In the genomic region with DNA sequence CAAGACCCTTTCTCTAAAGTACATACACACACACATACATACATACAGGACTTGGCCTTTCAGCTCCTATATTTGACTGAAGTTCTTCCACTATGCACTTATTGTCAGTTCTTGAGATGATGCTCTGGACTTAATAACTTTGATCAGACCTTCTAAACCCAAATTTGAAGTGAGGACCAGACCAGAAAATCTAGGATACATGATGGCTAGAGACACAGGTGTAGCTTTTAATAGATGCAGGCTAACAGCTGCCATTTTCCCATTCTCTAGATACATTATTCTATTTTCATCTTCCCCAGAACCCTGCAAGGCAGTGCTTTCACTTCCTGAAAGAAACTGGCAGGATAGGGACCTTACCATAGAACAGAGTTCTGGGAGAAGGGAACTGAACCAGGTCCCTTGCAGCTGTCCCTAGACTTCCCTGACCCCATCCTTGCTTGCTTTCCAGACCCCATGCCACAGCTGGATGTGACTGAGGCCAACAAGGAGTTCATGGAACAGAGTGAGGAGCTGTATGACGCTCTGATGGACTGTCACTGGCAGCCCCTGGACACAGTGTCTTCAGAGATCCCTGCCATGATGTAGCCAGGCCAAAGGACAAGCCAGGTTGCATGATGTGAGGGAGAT, we compare ENCODE assay signal across 10 cellular contexts. TPM values are rescaled to one million over a fixed set of nuclear protein-coding genes. Genes with fewer than 3 reads are reported as not detected.
A peak's percentile ranks its signal among the peaks of the same experiment; 100 is the strongest.
DNase-seq lines count a peak whose midpoint lies in the region; ATAC-seq, FAIRE-seq and TF ChIP-seq lines count a peak whose summit lies in the region.
"Had no signal": no experiment of that assay in that cellular context is flagged by ENCODE, and none has a peak within 500 bp of the region (broad histone marks: within the 10 kb centered on the region; RNA-seq: fewer than 3 reads in every experiment).

No MANE protein-coding gene starts in this region.

- no peak overlapping the region for H3K4me3 ChIP-seq in BLaER1 treated with 17β-estradiol and CSF1 and Interleukin-3, amounts not matched to agents 10 nM and 100 nM
- H3K4me3 ChIP-seq in RWPE2 (ENCODE audit: severe bottlenecking) (no peak overlapping the region), endothelial cell of umbilical vein (replicated peaks in 1 of 3; ENCODE audit: insufficient read depth in 1 of 3, low read depth in 1 of 3, low read length in 3 of 3) (no peak overlapping the region), lower leg skin (ENCODE audit: low read depth, poor library complexity, severe bottlenecking) (no peak overlapping the region)

- no peak overlapping the region; a peak in 1 of 22 replicates for H3K27ac ChIP-seq in BLaER1 treated with 17β-estradiol and CSF1 and Interleukin-3, amounts not matched to agents 10 nM and 100 nM
- peak overlapping the region; percentile 90 for H3K27ac ChIP-seq in RWPE2 (ENCODE audit: poor library complexity, severe bottlenecking)
- no peak overlapping the region for H3K27ac ChIP-seq in endothelial cell of umbilical vein (ENCODE audit: insufficient read depth, low read depth, low read length)

- TF ChIP-seq CTCF in RWPE2 (IDR thresholded peaks at IDR 0.05; ENCODE audit: poor library complexity, severe bottlenecking) (no peak), endothelial cell of umbilical vein (IDR thresholded peaks at IDR 0.05; ENCODE audit: extremely low read depth in 1 of 2, insufficient read depth in 1 of 2, low read depth in 1 of 2, low read length in 2 of 2) (no peak), lower leg skin (IDR thresholded peaks at IDR 0.05) (no peak)

- H3K9ac ChIP-seq in BLaER1 treated with 17β-estradiol and CSF1 and Interleukin-3, amounts not matched to agents 10 nM and 100 nM, result no peak overlapping the region
- H3K9ac ChIP-seq in endothelial cell of umbilical vein (replicated peaks; ENCODE audit: extremely low read depth, insufficient read depth, low read length), result no peak overlapping the region

- H3K27me3 ChIP-seq in BLaER1 treated with 17β-estradiol and CSF1 and Interleukin-3, amounts not matched to agents 10 nM and 100 nM, result no peaks in the 10 kb centered on the region
- H3K27me3 ChIP-seq in RWPE2 (ENCODE audit: insufficient read depth, poor library complexity, severe bottlenecking) (no peaks in the 10 kb centered on the region), endothelial cell of umbilical vein (ENCODE audit: control insufficient read depth in 2 of 2, insufficient read depth in 2 of 2, low read length in 2 of 2) (no peaks in the 10 kb centered on the region)

- no peak overlapping the region for H2AFZ ChIP-seq in endothelial cell of umbilical vein (ENCODE audit: low read depth, low read length)

- DNase-seq in RWPE2 (ENCODE audit: low spot score) (no peak), endothelial cell of umbilical vein (ENCODE audit: low read depth, low spot score) (no peak), COR-L47 (lab: John Stamatoyannopoulos, UW) (no peak), NCI-H2171 treated with DMSO at 0.1 percent for 48 hours (lab: John Stamatoyannopoulos, UW) (no peak), KG1 (lab: John Stamatoyannopoulos, UW) (no peak), lower leg skin (ENCODE audit: low spot score in 2 of 2) (no peak)
- DNase-seq: amygdala, SHP77 treated with DMSO at 0.1 percent for 48 hours had no signal

- peak; percentile 24 for ATAC-seq in RWPE2 (ENCODE audit: low read depth)

- WGBS in lower leg skin, 2 donors, result 50 to 71% methylated on average over 1 of the region's 1 CpG

- peaks cover 32% of the 10 kb centered on the region for H3K79me2 ChIP-seq in endothelial cell of umbilical vein (ENCODE audit: control insufficient read depth, insufficient read depth, low read length)

- dilution Hi-C loops in endothelial cell of umbilical vein (cut with MboI; ENCODE audit: extremely low pct_ligation_motif_present, low sequenced_read_pairs), result no loop called here

- H4K20me1 ChIP-seq in BLaER1 treated with 17β-estradiol and CSF1 and Interleukin-3, amounts not matched to agents 10 nM and 100 nM, result peaks cover 46 to 57% (median 50%) of the 10 kb centered on the region in 11 experiments
- H4K20me1 ChIP-seq in endothelial cell of umbilical vein (replicated peaks; ENCODE audit: control insufficient read depth, extremely low read depth, insufficient read depth, low read length), result peaks cover 4% of the 10 kb centered on the region

- CTCF ChIA-PET in endothelial cell of umbilical vein (lab: Charles Lee), result interaction anchor here (1.4 kb wide), 1 partner anchor 26 kb away, joined by 6 read pairs; no protein-coding TSS in a partner anchor

- peak; percentile 44 for TF ChIP-seq POLR2A in GM19099 (IDR thresholded peaks at IDR 0.05; ENCODE audit: extremely low read depth, insufficient read length, low read depth)
- TF ChIP-seq POLR2A in endothelial cell of umbilical vein (IDR thresholded peaks at IDR 0.05; ENCODE audit: low read depth, low read length), result peak; percentile 71
- TF ChIP-seq POLR2A in lower leg skin (IDR thresholded peaks at IDR 0.05), result no peak

- peak overlapping the region in 6 of 11 experiments; percentile 2 to 93 (median 90); a peak in 9 of 22 replicates for H3K4me2 ChIP-seq in BLaER1 treated with 17β-estradiol and CSF1 and Interleukin-3, amounts not matched to agents 10 nM and 100 nM
- H3K4me2 ChIP-seq in endothelial cell of umbilical vein (ENCODE audit: insufficient read depth, low read length), result no peak overlapping the region

- no peaks in the 10 kb centered on the region for H3K9me1 ChIP-seq in endothelial cell of umbilical vein (replicated peaks; ENCODE audit: control insufficient read depth, extremely low read depth, insufficient read depth, low read length)

- no peaks in the 10 kb centered on the region for H3K9me3 ChIP-seq in BLaER1 treated with 17β-estradiol and CSF1 and Interleukin-3, amounts not matched to agents 10 nM and 100 nM (replicated peaks in 1 of 11)
- no peaks in the 10 kb centered on the region for H3K9me3 ChIP-seq in RWPE2 (ENCODE audit: severe bottlenecking)
- no peaks in the 10 kb centered on the region for H3K9me3 ChIP-seq in endothelial cell of umbilical vein (replicated peaks; ENCODE audit: control insufficient read depth, insufficient read depth, low read length)

- no TSS peak for BruUV-seq in endothelial cell of umbilical vein (replicated peaks; lab: Mats Ljungman, UMichigan)

- FAIRE-seq in endothelial cell of umbilical vein (lab: Jason Lieb, UNC), result peak; percentile 77

- peaks cover 68 to 90% (median 82%) of the 10 kb centered on the region in 11 experiments for H3K36me3 ChIP-seq in BLaER1 treated with 17β-estradiol and CSF1 and Interleukin-3, amounts not matched to agents 10 nM and 100 nM
- H3K36me3 ChIP-seq in RWPE2 (ENCODE audit: low read depth), result peaks cover 74% of the 10 kb centered on the region
- peaks cover 18 to 24% of the 10 kb centered on the region in 2 experiments for H3K36me3 ChIP-seq in endothelial cell of umbilical vein (ENCODE audit: control insufficient read depth in 2 of 2, extremely low read depth in 1 of 2, insufficient read depth in 2 of 2, low read length in 2 of 2)

- peaks cover 21 to 40% (median 36%) of the 10 kb centered on the region in 10 experiments for H3K4me1 ChIP-seq in BLaER1 treated with 17β-estradiol and CSF1 and Interleukin-3, amounts not matched to agents 10 nM and 100 nM
- peaks cover 15% of the 10 kb centered on the region for H3K4me1 ChIP-seq in RWPE2 (ENCODE audit: insufficient read depth, poor library complexity, severe bottlenecking)
- peaks cover 23% of the 10 kb centered on the region for H3K4me1 ChIP-seq in endothelial cell of umbilical vein (ENCODE audit: control insufficient read depth, extremely low read depth, insufficient read depth, low read length)

- POLR2A ChIA-PET in endothelial cell of umbilical vein (lab: Charles Lee), result no interaction called here

- intact Hi-C loops in endothelial cell of umbilical vein (cut with micrococcal nuclease), result no loop called here
- intact Hi-C loops in lower leg skin (cut with DNase I; ENCODE audit: low total_unique reads), result no loop called here

TF ChIP-seq in endothelial cell of umbilical vein, 7 proteins besides CTCF, POLR2A, EP300 and RAD21:
- TF ChIP-seq EZH2 (IDR thresholded peaks at IDR 0.05; ENCODE audit: borderline replicate concordance, low read depth, low read length, severe bottlenecking) (no peak), JUN (IDR thresholded peaks at IDR 0.05; ENCODE audit: borderline replicate concordance, insufficient read depth, insufficient read length, low read depth) (no peak), POLR2AphosphoS5 (IDR thresholded peaks at IDR 0.05; ENCODE audit: insufficient read depth, low read depth, low read length) (peak; percentile 36), MYC (IDR thresholded peaks at IDR 0.05; ENCODE audit: low read depth, low read length) (no peak), FOS (IDR thresholded peaks at IDR 0.05; ENCODE audit: borderline replicate concordance, insufficient read depth, low read length) (no peak), GATA2 (IDR thresholded peaks at IDR 0.05; ENCODE audit: insufficient read depth, insufficient read length, low read depth, low read length) (no peak)
- TF ChIP-seq, protein P1, sequence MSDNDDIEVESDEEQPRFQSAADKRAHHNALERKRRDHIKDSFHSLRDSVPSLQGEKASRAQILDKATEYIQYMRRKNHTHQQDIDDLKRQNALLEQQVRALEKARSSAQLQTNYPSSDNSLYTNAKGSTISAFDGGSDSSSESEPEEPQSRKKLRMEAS (IDR thresholded peaks at IDR 0.05; ENCODE audit: insufficient read depth, insufficient read length), result no peak
TF ChIP-seq in endothelial cell of umbilical vein: peak in this region for 1.

RNA-seq across cellular contexts. Expression of gene RAB42, which starts 14.9 kb away (rescaled TPM):
- total RNA-seq in endothelial cell of umbilical vein, result 1.2 and 2.0 TPM in 2 replicates
- 1.4 and 1.8 TPM in 2 replicates for polyA plus RNA-seq in endothelial cell of umbilical vein
- polyA plus RNA-seq in endothelial cell of umbilical vein (2011; cell fraction: cytosol; rRNA removed), result 1.8 TPM in 2 replicates
- polyA plus RNA-seq in endothelial cell of umbilical vein (2011; cell fraction: nucleus; rRNA removed), result 0.28 and 0.43 TPM in 2 replicates
- polyA plus RNA-seq in endothelial cell of umbilical vein (2012), result 0.55 and 0.98 TPM in 2 replicates
- polyA minus RNA-seq in endothelial cell of umbilical vein, result 0.66 and 1.6 TPM in 2 replicates
- 0.92 TPM for polyA minus RNA-seq in endothelial cell of umbilical vein (2011; cell fraction: cytosol; rRNA and poly(A)+ RNA removed)
- 0.63 TPM in 1 of 2 replicates, not detected in the other for polyA minus RNA-seq in endothelial cell of umbilical vein (2011; cell fraction: nucleus; rRNA and poly(A)+ RNA removed)
- 1 to 10 TPM in 1 of 4 donors, not detected in 3; 1.0 TPM for total RNA-seq in lower leg skin

RNA-seq across cellular contexts. Expression of gene TRNAU1AP, which starts 24.3 kb away (rescaled TPM):
- total RNA-seq in endothelial cell of umbilical vein (46.2 and 49.0 TPM in 2 replicates), lower leg skin (10 to 100 TPM; 11.8 to 24.9 (median 19.3) TPM)
- polyA plus RNA-seq in endothelial cell of umbilical vein, result 31.5 and 32.7 TPM in 2 replicates
- polyA plus RNA-seq in endothelial cell of umbilical vein (2011; cell fraction: cytosol; rRNA removed), result 37.3 and 37.6 TPM in 2 replicates
- 69.7 and 70.4 TPM in 2 replicates for polyA plus RNA-seq in endothelial cell of umbilical vein (2011; cell fraction: nucleus; rRNA removed)
- 26.7 and 48.7 TPM in 2 replicates for polyA plus RNA-seq in endothelial cell of umbilical vein (2012)
- polyA minus RNA-seq in endothelial cell of umbilical vein, result 16.3 and 27.8 TPM in 2 replicates
- polyA minus RNA-seq in endothelial cell of umbilical vein (2011; cell fraction: cytosol; rRNA and poly(A)+ RNA removed), result 12.3 TPM
- 17.6 and 27.1 TPM in 2 replicates for polyA minus RNA-seq in endothelial cell of umbilical vein (2011; cell fraction: nucleus; rRNA and poly(A)+ RNA removed)

Comparison
In these comparisons a context has a peak if more than half of its experiments do, and no peak if none do; other contexts are left out.
1. POLR2A ChIP-seq: peak in GM19099 (single experiment) and endothelial cell of umbilical vein (single experiment); none in lower leg skin (0 of 2).